Comparison of ENCODE assay signal across 18 cellular contexts in the genomic region with DNA sequence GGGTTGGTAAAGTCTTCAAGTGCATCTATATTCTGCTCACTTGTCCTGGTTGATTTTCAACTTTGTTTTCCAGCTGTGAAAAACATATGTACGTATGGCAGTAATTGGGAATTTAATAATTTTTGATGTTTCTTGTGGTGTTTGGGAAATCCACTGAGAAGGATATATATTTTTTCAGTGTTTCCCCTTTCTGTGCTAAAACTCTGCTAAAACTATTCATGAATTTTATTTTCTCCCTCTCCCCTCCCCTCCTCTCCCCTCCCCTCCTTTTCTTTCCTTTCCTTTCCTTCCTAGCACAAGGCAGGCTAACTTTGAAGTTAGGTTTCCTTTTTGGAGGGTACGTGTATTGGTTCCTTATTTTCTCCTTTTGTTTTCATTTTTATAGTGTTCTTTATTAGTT.
DNase-seq lines count a peak whose midpoint lies in the region; ATAC-seq, FAIRE-seq and TF ChIP-seq lines count a peak whose summit lies in the region.
"Had no signal": no experiment of that assay in that cellular context is flagged by ENCODE, and none has a peak within 500 bp of the region (broad histone marks: within the 10 kb centered on the region; RNA-seq: fewer than 3 reads in every experiment).

No MANE protein-coding gene starts in this region.

- no peaks in the 10 kb centered on the region for H3K9me1 ChIP-seq in K562 (ENCODE audit: control insufficient read depth, insufficient read depth, low read length)

- peaks cover 100% of the 10 kb centered on the region for H3K4me1 ChIP-seq in BLaER1
- peaks cover 91% of the 10 kb centered on the region for H3K4me1 ChIP-seq in DOHH2 (ENCODE audit: control insufficient read depth, low read length)
- H3K4me1 ChIP-seq in Loucy (ENCODE audit: insufficient read depth, low read length, poor library complexity, severe bottlenecking), result peaks cover 97% of the 10 kb centered on the region
- no peaks in the 10 kb centered on the region for H3K4me1 ChIP-seq in K562 (replicated peaks in 1 of 2; ENCODE audit: control insufficient read depth in 2 of 2, insufficient read depth in 2 of 2, low read length in 2 of 2)
- H3K4me1 ChIP-seq in aorta (ENCODE audit: control insufficient read depth in 1 of 2, insufficient read depth in 2 of 2, low read length in 2 of 2), result peaks cover 0 to 1% of the 10 kb centered on the region in 2 donors
- peaks cover 28% of the 10 kb centered on the region for H3K4me1 ChIP-seq in CD8-positive, alpha-beta T cell (ENCODE audit: insufficient read depth, low read length)
- H3K4me1 ChIP-seq: Caco-2 had no signal

- POLR2A ChIA-PET in K562 (lab: Yijun Ruan, JAX), result interaction anchor here (0.7 kb wide), 2 partner anchors 46 to 185 kb away, joined by 3 read pairs; no protein-coding TSS in a partner anchor
- POLR2A ChIA-PET in CD8-positive, alpha-beta T cell (lab: Charles Lee), result no interaction called here

- peak overlapping the region; percentile 88 for H3K4me2 ChIP-seq in BLaER1
- peak overlapping the region; percentile 95 for H3K4me2 ChIP-seq in DOHH2 (ENCODE audit: low read length)
- H3K4me2 ChIP-seq in Loucy (ENCODE audit: low read depth, low read length, poor library complexity, severe bottlenecking), result peak overlapping the region; percentile 79
- no peak overlapping the region for H3K4me2 ChIP-seq in K562 (ENCODE audit: insufficient read depth, low read length)

- peak overlapping the region; percentile 40; the same call in 1 of the 2 replicates for H3K4me3 ChIP-seq in BLaER1
- H3K4me3 ChIP-seq in DOHH2 (ENCODE audit: low read length), result peak overlapping the region; percentile 74
- peak overlapping the region; percentile 8 for H3K4me3 ChIP-seq in Loucy (ENCODE audit: low read length, poor library complexity, severe bottlenecking)
- no peak overlapping the region for H3K4me3 ChIP-seq in K562
- no peak overlapping the region for H3K4me3 ChIP-seq in aorta (ENCODE audit: low read length in 2 of 2)
- no peak overlapping the region for H3K4me3 ChIP-seq in CD8-positive, alpha-beta T cell (ENCODE audit: low read depth, low read length)

- DNase-seq in K562 (ENCODE audit: extremely low read depth in 1 of 4, low spot score in 3 of 4) (no peak), aorta (no peak)
- no peak for DNase-seq in CD8-positive, alpha-beta T cell
- DNase-seq: 8988T; C1 segment of cervical spinal cord; Caco-2; CD4-positive, CD25-positive, alpha-beta regulatory T cell; GF-D8; H9; KG1 had no signal

- no peak for TF ChIP-seq CTCF in DOHH2 (IDR thresholded peaks at IDR 0.05; ENCODE audit: low read depth, low read length, poor library complexity, severe bottlenecking)
- no peak for TF ChIP-seq CTCF in Loucy (conservative IDR thresholded peaks at IDR 0.05; ENCODE audit: low read length)
- no peak for TF ChIP-seq CTCF in K562 (IDR thresholded peaks at IDR 0.05 in 2 of 3, conservative IDR thresholded peaks at IDR 0.05 in 1 of 3; ENCODE audit: insufficient read depth in 2 of 3, low read depth in 1 of 3, low read length in 3 of 3)
- TF ChIP-seq CTCF in CD8-positive, alpha-beta T cell (IDR thresholded peaks at IDR 0.05), result no peak

- TF ChIP-seq EP300 in K562 (IDR thresholded peaks at IDR 0.05; ENCODE audit: low read length), result no peak

- in situ Hi-C loops in K562 (cut with MboI), result loop anchor here (5.0 to 25.0 kb wide), 2 partner anchors 137 to 668 kb away; no protein-coding TSS in a partner anchor

- TF ChIP-seq RAD21 in K562 (CRISPR knock-in tag; conservative IDR thresholded peaks at IDR 0.05 in 1 of 2, IDR thresholded peaks at IDR 0.05 in 1 of 2), result no peak

- CTCF ChIA-PET in K562 (lab: Yijun Ruan, JAX; ENCODE audit: low intra/inter-chr PET ratio), result no interaction called here
- CTCF ChIA-PET in CD8-positive, alpha-beta T cell (lab: Charles Lee), result interaction anchor here (1.0 kb wide), 1 partner anchor 136 kb away, joined by 3 read pairs; no protein-coding TSS in a partner anchor

- H3K9me3 ChIP-seq in BLaER1 (peaks cover 3% of the 10 kb centered on the region), DOHH2 (ENCODE audit: control insufficient read depth, insufficient read depth, low read length) (peaks cover 4% of the 10 kb centered on the region; the same call in 1 of the 2 replicates), Loucy (ENCODE audit: insufficient read depth, low read depth, low read length) (no peaks in the 10 kb centered on the region), K562 (replicated peaks; ENCODE audit: control insufficient read depth, insufficient read depth, low read depth, low read length) (no peaks in the 10 kb centered on the region), aorta (ENCODE audit: control insufficient read depth, low read length) (no peaks in the 10 kb centered on the region)
- no peaks in the 10 kb centered on the region for H3K9me3 ChIP-seq in CD8-positive, alpha-beta T cell (ENCODE audit: low read length)
- H3K9me3 ChIP-seq: Caco-2 had no signal

- H3K9me2 ChIP-seq in DOHH2 (replicated peaks; ENCODE audit: control insufficient read depth, low read length), result no peaks in the 10 kb centered on the region
- no peaks in the 10 kb centered on the region for H3K9me2 ChIP-seq in Loucy (replicated peaks; ENCODE audit: low read depth, low read length)

- H3K27ac ChIP-seq in BLaER1 (peak overlapping the region; percentile 79), DOHH2 (ENCODE audit: low read depth, low read length) (peak overlapping the region; percentile 98), K562 (ENCODE audit: extremely low read depth, low read depth, low read length) (no peak overlapping the region), aorta (ENCODE audit: low read depth in 1 of 2, low read length in 2 of 2) (no peak overlapping the region)
- no peak overlapping the region for H3K27ac ChIP-seq in CD8-positive, alpha-beta T cell (ENCODE audit: low read depth, low read length)
- H3K27ac ChIP-seq: HL-60 had no signal

- no peak overlapping the region for H3K27ac Mint-ChIP-seq in CD8-positive, alpha-beta T cell
- H3K27ac Mint-ChIP-seq: CD4-positive, CD25-positive, alpha-beta regulatory T cell; H9 had no signal

- H3K9ac ChIP-seq in BLaER1 (peak overlapping the region; percentile 46; the same call in 1 of the 2 replicates), Loucy (ENCODE audit: low read depth, low read length, poor library complexity, severe bottlenecking) (peak overlapping the region; percentile 88), K562 (ENCODE audit: insufficient read depth in 1 of 2, low read depth in 2 of 2, low read length in 2 of 2) (no peak overlapping the region)

- H3F3A ChIP-seq in DOHH2 (ENCODE audit: control insufficient read depth, insufficient read depth) (peaks cover 39% of the 10 kb centered on the region), Loucy (ENCODE audit: low read depth) (peaks cover 21% of the 10 kb centered on the region)

- BruUV-seq in K562 (replicated peaks; lab: Mats Ljungman, UMichigan), result no TSS peak

- H3K27me3 Mint-ChIP-seq in CD8-positive, alpha-beta T cell (ENCODE audit: low read depth), result peaks cover 2% of the 10 kb centered on the region

- no peak overlapping the region for H3K4me3 Mint-ChIP-seq in CD8-positive, alpha-beta T cell
- H3K4me3 Mint-ChIP-seq: CD4-positive, CD25-positive, alpha-beta regulatory T cell; H9 had no signal

- intact Hi-C loops in K562 (cut with micrococcal nuclease) (loop anchor here (10.0 kb wide), 1 partner anchor 666 kb away; no protein-coding TSS in a partner anchor), aorta (cut with DNase I) (no loop called here)
- intact Hi-C loops in CD8-positive, alpha-beta T cell (cut with DNase I, micrococcal nuclease), result no loop called here

- H3K79me2 ChIP-seq in DOHH2 (ENCODE audit: control insufficient read depth, low read length) (no peaks in the 10 kb centered on the region), Loucy (ENCODE audit: insufficient read depth, low read length) (no peaks in the 10 kb centered on the region), K562 (ENCODE audit: control insufficient read depth, insufficient read depth, low read length) (no peaks in the 10 kb centered on the region)

- WGBS in K562 (ENCODE audit: insufficient coverage, low coverage, missing lambda C conversion rate), result 23% methylated on average over 2 of the region's 2 CpGs
- 91 to 92% methylated on average over 2 of the region's 2 CpGs for WGBS in aorta, 2 donors

- H3K9me3 Mint-ChIP-seq in CD8-positive, alpha-beta T cell, result no peaks in the 10 kb centered on the region

- no peak for ATAC-seq in K562
- ATAC-seq in HG02970 (IDR thresholded peaks at IDR 0.05; ENCODE audit: low FRiP score, unreplicated experiment), result no peak
- no peak for ATAC-seq in aorta (ENCODE audit: low FRiP score)
- ATAC-seq in CD8-positive, alpha-beta T cell, result no peak

- H2AFZ ChIP-seq in Loucy (ENCODE audit: low read length) (no peak overlapping the region), K562 (ENCODE audit: low read depth, low read length) (no peak overlapping the region)

- no peaks in the 10 kb centered on the region for H3K27me3 ChIP-seq in BLaER1
- no peaks in the 10 kb centered on the region for H3K27me3 ChIP-seq in DOHH2 (ENCODE audit: control insufficient read depth, low read length)
- H3K27me3 ChIP-seq in Loucy (ENCODE audit: insufficient read depth, low read length, poor library complexity, severe bottlenecking), result no peaks in the 10 kb centered on the region
- H3K27me3 ChIP-seq in K562 (ENCODE audit: control insufficient read depth in 2 of 2, insufficient read depth in 2 of 2, low read length in 2 of 2), result no peaks in the 10 kb centered on the region
- no peaks in the 10 kb centered on the region for H3K27me3 ChIP-seq in aorta (ENCODE audit: control insufficient read depth in 1 of 2, insufficient read depth in 2 of 2, low read length in 1 of 2)
- H3K27me3 ChIP-seq in CD8-positive, alpha-beta T cell (ENCODE audit: insufficient read depth, low read length), result no peaks in the 10 kb centered on the region

- no peak for FAIRE-seq in K562 (lab: Jason Lieb, UNC)
- FAIRE-seq: D721Med, H1 had no signal

- no peak for TF ChIP-seq POLR2A in K562 (conservative IDR thresholded peaks at IDR 0.05)

- H3K4me1 Mint-ChIP-seq in CD8-positive, alpha-beta T cell (ENCODE audit: low read depth), result peaks cover 52% of the 10 kb centered on the region
- H3K4me1 Mint-ChIP-seq: H9 had no signal

- H4K20me1 ChIP-seq in BLaER1 (no peaks in the 10 kb centered on the region), DOHH2 (ENCODE audit: control insufficient read depth, insufficient read depth, low read depth, low read length) (no peaks in the 10 kb centered on the region), Loucy (ENCODE audit: insufficient read depth, low read length, poor library complexity, severe bottlenecking) (no peaks in the 10 kb centered on the region), K562 (replicated peaks; ENCODE audit: control insufficient read depth, insufficient read depth, low read length) (peaks cover 6% of the 10 kb centered on the region; the same call in 1 of the 2 replicates)

- H3K36me3 Mint-ChIP-seq in CD8-positive, alpha-beta T cell, result no peaks in the 10 kb centered on the region
- H3K36me3 Mint-ChIP-seq: CD4-positive, CD25-positive, alpha-beta regulatory T cell; IgD-negative memory B cell had no signal

- H3K36me3 ChIP-seq in BLaER1, result no peaks in the 10 kb centered on the region
- peaks cover 12% of the 10 kb centered on the region for H3K36me3 ChIP-seq in DOHH2 (ENCODE audit: control insufficient read depth, low read length)
- H3K36me3 ChIP-seq in Loucy (ENCODE audit: insufficient read depth, low read length), result no peaks in the 10 kb centered on the region
- no peaks in the 10 kb centered on the region for H3K36me3 ChIP-seq in K562 (ENCODE audit: control insufficient read depth, insufficient read depth, low read length)
- H3K36me3 ChIP-seq in aorta (ENCODE audit: control insufficient read depth in 1 of 2, insufficient read depth in 2 of 2, low read length in 1 of 2), result no peaks in the 10 kb centered on the region
- no peaks in the 10 kb centered on the region for H3K36me3 ChIP-seq in CD8-positive, alpha-beta T cell (ENCODE audit: insufficient read depth, low read length)

Comparison
In these comparisons a context has a peak if more than half of its experiments do, and no peak if none do; other contexts are left out.
1. H3K27ac ChIP-seq: peak in BLaER1 (single experiment) and DOHH2 (single experiment); none in K562 (single experiment), aorta (0 of 2) and CD8-positive, alpha-beta T cell (single experiment).
2. H3K4me3 ChIP-seq: peak in BLaER1 (single experiment), DOHH2 (single experiment) and Loucy (single experiment); none in K562 (single experiment), aorta (0 of 2) and CD8-positive, alpha-beta T cell (single experiment).
3. H3K9ac ChIP-seq: peak in BLaER1 (single experiment) and Loucy (single experiment); none in K562 (0 of 2).